19 cellular contexts compared by ENCODE assay signal in genomic region chr2:773256-774160, GRCh38.
"Had no signal": no experiment of that assay in that cellular context is flagged by ENCODE, and none has a peak within 500 bp of the region (broad histone marks: within the 10 kb centered on the region; RNA-seq: fewer than 3 reads in every experiment).

No MANE protein-coding gene starts in this region.

- H3K27ac ChIP-seq: foreskin keratinocyte, lower lobe of right lung, stomach, transverse colon had no signal

- H3K27ac Mint-ChIP-seq: activated T-cell treated with anti-CD3 and anti-CD28 coated beads, Interleukin-2, amount 50 U/mL, for 24 hours; immature natural killer cell; naive B cell; progenitor cell of endocrine pancreas had no signal

- H3K36me3 Mint-ChIP-seq: brain, immature natural killer cell, naive B cell had no signal

- H3K36me3 ChIP-seq: lower lobe of right lung, stomach, transverse colon had no signal

- H3K27me3 ChIP-seq: foreskin keratinocyte, transverse colon had no signal

- H3K4me3 Mint-ChIP-seq: activated T-cell treated with anti-CD3 and anti-CD28 coated beads, Interleukin-2, amount 50 U/mL, for 24 hours; activated T-helper 17 cell treated with anti-CD3 and anti-CD28 coated beads, Interleukin-2, amount 50 U/mL, for 72 hours; brain; immature natural killer cell; naive B cell had no signal

- H3K4me3 ChIP-seq: lower lobe of right lung, stomach, transverse colon had no signal

- DNase-seq: activated CD4-positive, alpha-beta T cell treated with anti-CD3 and anti-CD28 coated beads for 1 hour; activated CD8-positive, alpha-beta memory T cell treated with anti-CD3 and anti-CD28 coated beads for 24 hours; activated CD8-positive, alpha-beta memory T cell treated with anti-CD3 and anti-CD28 coated beads, Interleukin-2, amount 50 U/mL, for 4 hours; activated T-cell treated with anti-CD3 and anti-CD28 coated beads, Interleukin-2, amount 50 U/mL, for 24 hours; aorta; effector CD4-positive, alpha-beta T cell; foreskin keratinocyte; immature natural killer cell; lower lobe of right lung; naive B cell; retina; stimulated activated CD4-positive, alpha-beta T cell treated with anti-CD3 and anti-CD28 coated beads, Interleukin-4, amount 100 ng/mL, for 1 hour; stomach; transverse colon had no signal

- H3K9me3 ChIP-seq: lower lobe of right lung, stomach, transverse colon had no signal

- H3K4me1 ChIP-seq: foreskin keratinocyte, lower lobe of right lung, stomach, transverse colon had no signal

- H3K9me3 Mint-ChIP-seq: immature natural killer cell had no signal

- ATAC-seq: activated naive CD4-positive, alpha-beta T cell treated with anti-CD3 and anti-CD28 coated beads, Interleukin-2, amount 50 U/mL, for 72 hours; activated T-helper 17 cell treated with anti-CD3 and anti-CD28 coated beads, Interleukin-2, amount 50 U/mL, for 72 hours; foreskin keratinocyte; left lobe of liver; lower lobe of right lung had no signal
